Comparison of ENCODE assay signal across 7 cellular contexts in the genomic region with DNA sequence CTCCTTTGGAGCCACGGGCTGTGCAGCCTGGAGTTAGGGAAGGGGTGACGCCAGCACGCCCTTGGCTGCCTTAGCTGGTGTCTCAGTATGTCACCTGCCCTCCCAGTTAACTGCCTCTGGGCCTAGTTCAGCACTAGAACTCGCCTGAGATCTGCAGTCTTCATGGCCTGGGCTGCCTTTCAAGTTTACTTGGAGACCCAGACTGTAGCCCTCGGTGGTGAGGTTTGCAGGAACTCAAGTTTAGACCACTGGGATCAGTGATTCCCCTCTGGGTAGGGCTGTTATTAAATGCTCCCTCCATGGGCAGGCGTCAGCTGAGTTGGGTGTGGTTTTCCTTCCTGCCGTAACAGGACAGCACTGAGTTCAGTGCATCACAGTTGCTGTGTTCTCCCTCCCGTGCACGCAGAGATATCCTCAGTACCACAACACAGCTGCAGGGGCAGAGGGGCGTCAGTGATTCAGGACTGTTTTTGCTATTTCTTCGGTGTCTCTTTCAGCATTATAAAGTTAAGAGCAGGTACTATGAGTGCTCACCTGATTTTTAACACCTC.
DNase-seq lines count a peak whose midpoint lies in the region; ATAC-seq lines count a peak whose summit lies in the region.

No MANE protein-coding gene starts in this region.

- ATAC-seq in HG02678 (IDR thresholded peaks at IDR 0.05; ENCODE audit: unreplicated experiment): peak; percentile 43
- no peak for ATAC-seq in HG03520 (IDR thresholded peaks at IDR 0.05; ENCODE audit: unreplicated experiment)

- peak; percentile 37 for DNase-seq in T-helper 9 cell
- DNase-seq in effector CD8-positive, alpha-beta T cell (lab: John Stamatoyannopoulos, UW): peak; percentile 14
- peak; percentile 57 for DNase-seq in stimulated activated CD4-positive, alpha-beta T cell treated with anti-CD3 and anti-CD28 coated beads, Interleukin-4, amount 100 ng/mL, for 24 hours
- no peak for DNase-seq in GM03348 (ENCODE audit: low spot score)
- no peak for DNase-seq in DMS79 treated with DMSO at 0.1 percent for 48 hours (lab: John Stamatoyannopoulos, UW)

Comparison
In these comparisons a context has a peak if more than half of its experiments do, and no peak if none do; other contexts are left out.
1. DNase-seq: peak in T-helper 9 cell (single experiment), effector CD8-positive, alpha-beta T cell (single experiment) and stimulated activated CD4-positive, alpha-beta T cell treated with anti-CD3 and anti-CD28 coated beads, Interleukin-4, amount 100 ng/mL, for 24 hours (single experiment); none in GM03348 (single experiment) and DMS79 treated with DMSO at 0.1 percent for 48 hours (single experiment).